ENCODE assay signal across 1 cellular context in the genomic region with DNA sequence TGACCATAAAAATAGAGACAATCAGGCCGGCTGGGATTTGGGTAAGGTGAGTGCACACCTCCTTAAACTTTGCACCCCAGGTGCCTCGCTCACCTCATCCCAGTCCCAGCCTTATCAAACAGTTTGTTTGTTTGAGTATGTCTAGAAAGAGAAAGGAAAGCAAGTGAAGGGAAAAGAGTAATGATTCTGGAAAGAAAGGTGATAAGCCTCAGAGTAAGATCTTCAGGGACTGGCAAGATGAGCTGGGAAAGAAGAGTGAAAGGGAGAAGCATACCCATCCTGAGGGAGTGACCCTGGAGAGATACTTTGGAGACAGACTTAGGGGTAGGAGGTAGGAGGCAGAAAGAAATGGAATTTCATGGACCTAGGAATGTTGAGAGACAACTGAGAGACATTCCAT.
TF ChIP-seq lines count a peak whose summit lies in the region.

No MANE protein-coding gene starts in this region.

TF ChIP-seq in A549, 52 proteins besides CTCF, POLR2A, EP300 and RAD21 (continued from another document):
- no peak for TF ChIP-seq HOXB5 (CRISPR knock-in tag; IDR thresholded peaks at IDR 0.05)
